13 cellular contexts compared by ENCODE assay signal in the genomic region with DNA sequence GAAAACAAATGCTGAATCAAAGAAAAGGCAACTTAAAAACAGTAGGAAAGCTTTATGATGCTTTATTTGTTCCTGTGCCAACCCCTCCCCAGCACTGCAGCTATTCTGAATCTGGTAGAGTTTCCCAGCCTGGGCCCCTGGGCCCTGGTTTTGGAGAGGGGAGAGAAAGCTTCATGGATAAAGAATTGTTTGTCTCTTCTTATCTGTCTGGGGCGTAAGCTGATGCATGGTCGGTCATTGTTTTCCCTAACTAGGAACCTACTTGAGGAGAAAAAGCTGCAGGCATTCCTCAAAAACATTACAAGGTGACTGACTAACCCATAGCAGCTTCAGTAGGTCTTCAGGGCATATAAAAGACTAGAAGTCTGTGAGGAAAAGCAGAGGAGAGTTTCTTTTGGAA.
"Had no signal": no experiment of that assay in that cellular context is flagged by ENCODE, and none has a peak within 500 bp of the region (broad histone marks: within the 10 kb centered on the region; RNA-seq: fewer than 3 reads in every experiment).

No MANE protein-coding gene starts in this region.

- H3K4me3 Mint-ChIP-seq: activated CD8-positive, alpha-beta T cell treated with anti-CD3 and anti-CD28 coated beads for 36 hours; activated T-cell treated with anti-CD3 and anti-CD28 coated beads, Interleukin-2, amount 50 U/mL, for 4 hours; immature natural killer cell; stimulated activated memory B cell treated with anti-CD40 and anti-IgM and Interleukin-4, amounts not matched to agents 10 μg/mL and 1 μg/mL and 100 μg/mL, for 72 hours; T-helper 17 cell had no signal

- H3K4me1 Mint-ChIP-seq: immature natural killer cell; stimulated activated memory B cell treated with anti-CD40 and anti-IgM and Interleukin-4, amounts not matched to agents 10 μg/mL and 1 μg/mL and 100 μg/mL, for 72 hours; T-helper 17 cell had no signal

- H3K36me3 Mint-ChIP-seq: immature natural killer cell; stimulated activated memory B cell treated with anti-CD40 and anti-IgM and Interleukin-4, amounts not matched to agents 10 μg/mL and 1 μg/mL and 100 μg/mL, for 72 hours had no signal

- DNase-seq: activated CD4-positive, alpha-beta T cell treated with anti-CD3 and anti-CD28 coated beads for 48 hours; activated CD8-positive, alpha-beta T cell treated with anti-CD3 and anti-CD28 coated beads for 36 hours; activated effector memory CD4-positive, alpha-beta T cell treated with Interleukin-2 at 50 U/mL for 16 hours; activated naive CD4-positive, alpha-beta T cell treated with anti-CD3 and anti-CD28 coated beads, Interleukin-2, amount 50 U/mL, for 16 hours; activated T-cell treated with anti-CD3 and anti-CD28 coated beads, Interleukin-2, amount 50 U/mL, for 4 hours; adrenal gland; esophagus squamous epithelium; hypothalamus; immature natural killer cell; posterior cingulate gyrus; stimulated activated CD4-positive, alpha-beta T cell treated with anti-CD3 and anti-CD28 coated beads, Interleukin-2, amount 100 ng/mL, for 48 hours; T-helper 17 cell had no signal

- H3K36me3 ChIP-seq: adrenal gland, esophagus squamous epithelium had no signal

- H3K4me3 ChIP-seq: adrenal gland, esophagus squamous epithelium had no signal

- H3K27me3 ChIP-seq: adrenal gland, esophagus squamous epithelium had no signal

- H3K9me3 ChIP-seq: adrenal gland had no signal

- H3K27ac ChIP-seq: adrenal gland, esophagus squamous epithelium had no signal

- H3K4me1 ChIP-seq: adrenal gland, esophagus squamous epithelium had no signal

- H3K27me3 Mint-ChIP-seq: activated CD8-positive, alpha-beta T cell treated with anti-CD3 and anti-CD28 coated beads for 36 hours; stimulated activated memory B cell treated with anti-CD40 and anti-IgM and Interleukin-4, amounts not matched to agents 10 μg/mL and 1 μg/mL and 100 μg/mL, for 72 hours; T-helper 17 cell had no signal

- ATAC-seq: activated CD8-positive, alpha-beta T cell treated with anti-CD3 and anti-CD28 coated beads for 36 hours; activated T-cell treated with anti-CD3 and anti-CD28 coated beads, Interleukin-2, amount 50 U/mL, for 4 hours; stimulated activated memory B cell treated with anti-CD40 and anti-IgM and Interleukin-4, amounts not matched to agents 10 μg/mL and 1 μg/mL and 100 μg/mL, for 72 hours; T-helper 17 cell had no signal

- H3K27ac Mint-ChIP-seq: activated CD8-positive, alpha-beta T cell treated with anti-CD3 and anti-CD28 coated beads for 36 hours; immature natural killer cell; stimulated activated memory B cell treated with anti-CD40 and anti-IgM and Interleukin-4, amounts not matched to agents 10 μg/mL and 1 μg/mL and 100 μg/mL, for 72 hours; T-helper 17 cell had no signal
